In genomic region chr18:21450913-21451312, GRCh38 we compare ENCODE assay signal across 32 cellular contexts.
DNase-seq lines count a peak whose midpoint lies in the region; ATAC-seq, FAIRE-seq and TF ChIP-seq lines count a peak whose summit lies in the region.
"Had no signal": no experiment of that assay in that cellular context is flagged by ENCODE, and none has a peak within 500 bp of the region (broad histone marks: within the 10 kb centered on the region; RNA-seq: fewer than 3 reads in every experiment).

No MANE protein-coding gene starts in this region.

- peaks cover 14% of the 10 kb centered on the region for H3K4me1 Mint-ChIP-seq in neural crest cell
- H3K4me1 Mint-ChIP-seq: activated B cell treated with CpG ODN at 0.5 μM for 24 hours; activated T-helper 17 cell treated with anti-CD3 and anti-CD28 coated beads, Interleukin-2, amount 50 U/mL, for 72 hours; immature natural killer cell; natural killer cell; T-helper 17 cell had no signal

- no peaks in the 10 kb centered on the region for H3K9me3 ChIP-seq in esophagus squamous epithelium
- H3K9me3 ChIP-seq: BLaER1 treated with 17β-estradiol and CSF1 and Interleukin-3, amounts not matched to agents 10 nM and 100 nM; pancreas; sigmoid colon; SK-N-SH; stomach; tibial nerve had no signal

- H3K4me3 ChIP-seq in bronchial epithelial cell (ENCODE audit: low read depth, low read length) (no peak overlapping the region), esophagus squamous epithelium (no peak overlapping the region)
- H3K4me3 ChIP-seq: BLaER1 treated with 17β-estradiol and CSF1 and Interleukin-3, amounts not matched to agents 10 nM and 100 nM; pancreas; sigmoid colon; stomach; tibial nerve had no signal

- H3K4me1 ChIP-seq in esophagus squamous epithelium = no peaks in the 10 kb centered on the region
- H3K4me1 ChIP-seq: foreskin keratinocyte, pancreas, stomach, tibial nerve had no signal

- WGBS in esophagus squamous epithelium, 2 donors = 43 to 47% methylated on average over 1 of the region's 1 CpG

- intact Hi-C loops in esophagus squamous epithelium (cut with DNase I) = no loop called here

- H3K27ac Mint-ChIP-seq in neural crest cell (ENCODE audit: unreplicated experiment) = peak overlapping the region; percentile 2
- H3K27ac Mint-ChIP-seq: activated B cell treated with CpG ODN at 0.5 μM for 24 hours; activated T-helper 17 cell treated with anti-CD3 and anti-CD28 coated beads, Interleukin-2, amount 50 U/mL, for 72 hours; immature natural killer cell; natural killer cell; T-helper 17 cell had no signal

- H3K36me3 ChIP-seq in bronchial epithelial cell (ENCODE audit: control insufficient read depth, insufficient read depth, low read length) = no peaks in the 10 kb centered on the region
- no peaks in the 10 kb centered on the region for H3K36me3 ChIP-seq in esophagus squamous epithelium
- H3K36me3 ChIP-seq: BLaER1 treated with 17β-estradiol and CSF1 and Interleukin-3, amounts not matched to agents 10 nM and 100 nM; pancreas; sigmoid colon; stomach; tibial nerve had no signal

- H3K27ac ChIP-seq in esophagus squamous epithelium = no peak overlapping the region
- H3K27ac ChIP-seq: BLaER1 treated with 17β-estradiol and CSF1 and Interleukin-3, amounts not matched to agents 10 nM and 100 nM; foreskin keratinocyte; pancreas; stomach; tibial nerve had no signal

- DNase-seq in HT1080 (ENCODE audit: low read depth) (peak; percentile 57), RPMI7951 (ENCODE audit: low read depth) (peak; percentile 11), bronchial epithelial cell (ENCODE audit: low read depth) (peak; percentile 18), neural crest cell (ENCODE audit: low read depth, low spot score) (no peak), esophagus squamous epithelium (lab: John Stamatoyannopoulos, UW) (no peak), NCI-H446 treated with DMSO at 0.1 percent for 48 hours (lab: John Stamatoyannopoulos, UW) (no peak)
- no peak for DNase-seq in activated CD4-positive, alpha-beta T cell treated with anti-CD3 and anti-CD28 coated beads, Interleukin-2, amount 50 U/mL, for 1 hour
- DNase-seq: activated B cell treated with CpG ODN at 0.5 μM for 24 hours; activated CD4-positive, alpha-beta T cell treated with anti-CD3 and anti-CD28 coated beads, Interleukin-2, amount 50 U/mL, for 48 hours; activated CD8-positive, alpha-beta memory T cell treated with anti-CD3 and anti-CD28 coated beads, Interleukin-2, amount 50 U/mL, for 48 hours; aorta; DND-41; foreskin keratinocyte; hippocampal formation; immature natural killer cell; left ventricle myocardium superior; midbrain; natural killer cell; NCI-H1694; NCI-H2171; NCI-H69; pancreas; sigmoid colon; SK-N-SH; stomach; T-helper 17 cell had no signal

- peaks cover 16% of the 10 kb centered on the region for H3K36me3 Mint-ChIP-seq in neural crest cell (ENCODE audit: low read depth)
- H3K36me3 Mint-ChIP-seq: activated naive CD4-positive, alpha-beta T cell treated with anti-CD3 and anti-CD28 coated beads, Interleukin-2, amount 50 U/mL, for 72 hours; immature natural killer cell; natural killer cell had no signal

- ATAC-seq in GM19035 (IDR thresholded peaks at IDR 0.05; ENCODE audit: unreplicated experiment) = no peak
- ATAC-seq: activated naive CD4-positive, alpha-beta T cell treated with anti-CD3 and anti-CD28 coated beads, Interleukin-2, amount 50 U/mL, for 72 hours; activated T-helper 17 cell treated with anti-CD3 and anti-CD28 coated beads, Interleukin-2, amount 50 U/mL, for 72 hours; foreskin keratinocyte; HCT116; left ventricle myocardium superior; natural killer cell; T-helper 17 cell had no signal

- no peak for TF ChIP-seq POLR2A in esophagus squamous epithelium (IDR thresholded peaks at IDR 0.05)

- H3K4me3 Mint-ChIP-seq in neural crest cell = no peak overlapping the region
- H3K4me3 Mint-ChIP-seq: activated B cell treated with CpG ODN at 0.5 μM for 24 hours; activated T-helper 17 cell treated with anti-CD3 and anti-CD28 coated beads, Interleukin-2, amount 50 U/mL, for 72 hours; immature natural killer cell; natural killer cell; T-helper 17 cell had no signal

- H3K27me3 ChIP-seq in bronchial epithelial cell (ENCODE audit: control insufficient read depth, insufficient read depth, low read length) (no peaks in the 10 kb centered on the region), esophagus squamous epithelium (no peaks in the 10 kb centered on the region)
- H3K27me3 ChIP-seq: BLaER1 treated with 17β-estradiol and CSF1 and Interleukin-3, amounts not matched to agents 10 nM and 100 nM; foreskin keratinocyte; pancreas; sigmoid colon; stomach; tibial nerve had no signal

- no peaks in the 10 kb centered on the region for H3K27me3 Mint-ChIP-seq in neural crest cell (ENCODE audit: low read depth)

- TF ChIP-seq CTCF in bronchial epithelial cell (IDR thresholded peaks at IDR 0.05; ENCODE audit: insufficient read depth, low read length, severe bottlenecking) = no peak
- TF ChIP-seq CTCF in neural crest cell (conservative IDR thresholded peaks at IDR 0.05) = no peak
- no peak for TF ChIP-seq CTCF in esophagus squamous epithelium (IDR thresholded peaks at IDR 0.05)

- FAIRE-seq in bronchial epithelial cell (lab: Jason Lieb, UNC) = no peak
- FAIRE-seq: pancreas had no signal

- no peaks in the 10 kb centered on the region for H3K9me3 Mint-ChIP-seq in neural crest cell
- H3K9me3 Mint-ChIP-seq: activated B cell treated with CpG ODN at 0.5 μM for 24 hours; activated naive CD4-positive, alpha-beta T cell treated with anti-CD3 and anti-CD28 coated beads, Interleukin-2, amount 50 U/mL, for 72 hours; activated T-helper 17 cell treated with anti-CD3 and anti-CD28 coated beads, Interleukin-2, amount 50 U/mL, for 72 hours; immature natural killer cell; natural killer cell had no signal

Comparison
In these comparisons a context has a peak if more than half of its experiments do, and no peak if none do; other contexts are left out.
1. DNase-seq: peak in HT1080 (single experiment), RPMI7951 (single experiment) and bronchial epithelial cell (single experiment); none in neural crest cell (single experiment), esophagus squamous epithelium (single experiment), activated CD4-positive, alpha-beta T cell treated with anti-CD3 and anti-CD28 coated beads, Interleukin-2, amount 50 U/mL, for 1 hour (single experiment) and NCI-H446 treated with DMSO at 0.1 percent for 48 hours (single experiment).